31 cellular contexts compared by ENCODE assay signal in the genomic region with DNA sequence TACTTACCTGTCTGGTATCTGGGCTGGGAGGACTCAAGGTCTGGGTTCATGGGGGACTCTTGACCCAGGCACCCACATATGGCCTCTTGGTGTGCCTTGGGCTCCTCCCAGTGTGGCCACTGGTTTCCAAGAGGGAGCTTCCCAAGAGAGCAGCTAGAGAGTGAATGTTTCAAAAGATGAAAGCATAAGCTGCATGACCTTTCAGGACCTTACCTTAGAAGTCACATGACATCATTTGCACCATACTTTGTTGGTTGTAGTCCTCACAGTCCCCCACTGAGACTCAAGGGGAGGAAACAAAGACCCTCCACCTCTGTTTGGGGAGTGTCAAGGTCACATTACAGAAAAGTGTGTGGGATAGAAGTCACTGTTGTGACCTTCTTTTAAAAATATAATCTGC. TPM values are rescaled to one million over a fixed set of nuclear protein-coding genes. Genes with fewer than 3 reads are reported as not detected.
"Had no signal": no experiment of that assay in that cellular context is flagged by ENCODE, and none has a peak within 500 bp of the region (broad histone marks: within the 10 kb centered on the region; RNA-seq: fewer than 3 reads in every experiment).

No MANE protein-coding gene starts in this region.

- FAIRE-seq: endothelial cell of umbilical vein, kidney had no signal

- H3K4me2 ChIP-seq: hepatocyte had no signal

- H3K36me3 ChIP-seq: ovary, uterus had no signal

- H3K27ac Mint-ChIP-seq: memory B cell; natural killer cell; stimulated activated memory B cell treated with anti-CD40 and anti-IgM and Interleukin-4, amounts not matched to agents 10 μg/mL and 1 μg/mL and 100 μg/mL, for 72 hours had no signal

- DNase-seq: dermis blood vessel endothelial cell; effector memory CD4-positive, alpha-beta T cell; foreskin keratinocyte; heart left ventricle; kidney; natural killer cell; occipital lobe; ovary; posterior cingulate gyrus; psoas muscle; right cardiac atrium; sigmoid colon; stimulated activated CD4-positive, alpha-beta T cell treated with anti-CD3 and anti-CD28 coated beads, Interleukin-2, amount 100 ng/mL, for 24 hours; stimulated activated CD4-positive, alpha-beta T cell treated with anti-CD3 and anti-CD28 coated beads, Interleukin-4, amount 100 ng/mL, for 24 hours; stimulated activated naive CD8-positive, alpha-beta T cell treated with anti-CD3 and anti-CD28 coated beads, Interleukin-15, Interleukin-2, amounts not matched to agents 100 U/mL and 50 U/mL, for 24 hours; transverse colon; upper lobe of right lung; uterus had no signal

- H3K27me3 Mint-ChIP-seq: memory B cell; stimulated activated memory B cell treated with anti-CD40 and anti-IgM and Interleukin-4, amounts not matched to agents 10 μg/mL and 1 μg/mL and 100 μg/mL, for 72 hours had no signal

- H3K4me3 Mint-ChIP-seq: memory B cell; natural killer cell; stimulated activated memory B cell treated with anti-CD40 and anti-IgM and Interleukin-4, amounts not matched to agents 10 μg/mL and 1 μg/mL and 100 μg/mL, for 72 hours had no signal

- ATAC-seq: foreskin keratinocyte; gastroesophageal sphincter; heart left ventricle; left lobe of liver; natural killer cell; psoas muscle; right cardiac atrium; stimulated activated memory B cell treated with anti-CD40 and anti-IgM and Interleukin-4, amounts not matched to agents 10 μg/mL and 1 μg/mL and 100 μg/mL, for 72 hours; stimulated activated naive CD8-positive, alpha-beta T cell treated with anti-CD3 and anti-CD28 coated beads, Interleukin-15, Interleukin-2, amounts not matched to agents 100 U/mL and 50 U/mL, for 24 hours; upper lobe of right lung had no signal

- H3K9me3 ChIP-seq: esophagus muscularis mucosa, gastroesophageal sphincter, heart left ventricle, ovary, psoas muscle, sigmoid colon, transverse colon, upper lobe of right lung, uterus had no signal

- H3K9me3 Mint-ChIP-seq: memory B cell; natural killer cell; stimulated activated memory B cell treated with anti-CD40 and anti-IgM and Interleukin-4, amounts not matched to agents 10 μg/mL and 1 μg/mL and 100 μg/mL, for 72 hours had no signal

- H3K27ac ChIP-seq: esophagus muscularis mucosa, foreskin keratinocyte, gastroesophageal sphincter, heart left ventricle, hepatocyte, ovary, psoas muscle, sigmoid colon, transverse colon, upper lobe of right lung, uterus had no signal

- H3K79me2 ChIP-seq: hepatocyte had no signal

- H3K4me1 ChIP-seq: esophagus muscularis mucosa, psoas muscle, sigmoid colon, transverse colon, upper lobe of right lung, uterus had no signal

- H2AFZ ChIP-seq: hepatocyte had no signal

- H3K27me3 ChIP-seq: esophagus muscularis mucosa, foreskin keratinocyte, gastroesophageal sphincter, heart left ventricle, hepatocyte, ovary, sigmoid colon, transverse colon, upper lobe of right lung, uterus had no signal

- H3K4me3 ChIP-seq: esophagus muscularis mucosa, gastroesophageal sphincter, heart left ventricle, hepatocyte, lung, ovary, psoas muscle, sigmoid colon, transverse colon, upper lobe of right lung, uterus had no signal

RNA-seq across cellular contexts. Expression of gene SLC32A1, which starts 37.9 kb away (rescaled TPM):
- total RNA-seq: dermis blood vessel endothelial cell, endothelial cell of umbilical vein, epithelial cell of proximal tubule, esophagus muscularis mucosa, fibroblast of lung, foreskin keratinocyte, gastroesophageal sphincter, heart left ventricle, hepatocyte, kidney, left lobe of liver, liver, lung, natural killer cell, ovary, psoas muscle, renal cortical epithelial cell, right cardiac atrium, sigmoid colon, skeletal muscle tissue, transverse colon, upper lobe of right lung, uterus had no signal
- polyA plus RNA-seq: fibroblast of lung, foreskin keratinocyte, heart left ventricle, hepatocyte, liver, lung, ovary, psoas muscle, right cardiac atrium had no signal

RNA-seq across cellular contexts. Expression of gene PPP1R16B, which starts 43.3 kb away (rescaled TPM):
- total RNA-seq: epithelial cell of proximal tubule, foreskin keratinocyte had no signal
- polyA plus RNA-seq: fibroblast of lung, foreskin keratinocyte had no signal
